In genomic region chr11:129375731-129376657, GRCh38 we compare ENCODE assay signal across 8 cellular contexts. TPM values are rescaled to one million over a fixed set of nuclear protein-coding genes. Genes with fewer than 3 reads are reported as not detected.
DNase-seq lines count a peak whose midpoint lies in the region; ATAC-seq, FAIRE-seq and TF ChIP-seq lines count a peak whose summit lies in the region.

TSS of gene BARX2 (plus strand) at chr11:129375848. CDS start at chr11:129376036, 188 bp downstream.

- TF ChIP-seq CTCF in PC-9 (conservative IDR thresholded peaks at IDR 0.05) (peak; percentile 63), chondrocyte (IDR thresholded peaks at IDR 0.05) (peak; percentile 79), OCI-LY7 (conservative IDR thresholded peaks at IDR 0.05; ENCODE audit: low read length) (no peak)

- peaks cover 49% of the 10 kb centered on the region for H3K79me2 ChIP-seq in PC-9 (ENCODE audit: low read depth)
- H3K79me2 ChIP-seq in OCI-LY7 (ENCODE audit: insufficient read depth, low read depth, low read length): no peaks in the 10 kb centered on the region

- H3K36me3 ChIP-seq in PC-9 (ENCODE audit: low read depth) (no peaks in the 10 kb centered on the region), OCI-LY7 (ENCODE audit: insufficient read depth, low read length) (no peaks in the 10 kb centered on the region)

- no peaks in the 10 kb centered on the region for H4K20me1 ChIP-seq in PC-9 (ENCODE audit: insufficient read depth)
- H4K20me1 ChIP-seq in OCI-LY7 (ENCODE audit: insufficient read depth, low read length): no peaks in the 10 kb centered on the region

- BruUV-seq in PC-9 (replicated peaks; lab: Mats Ljungman, UMichigan) (TSS peak; percentile 60), OCI-LY7 (replicated peaks; lab: Mats Ljungman, UMichigan) (no TSS peak)

- FAIRE-seq in GM12892 (lab: Jason Lieb, UNC): peak; percentile 88

- CTCF ChIA-PET in PC-9 (lab: Charles Lee) (interaction anchor here (0.7 to 1.7 kb wide), 6 partner anchors 12 to 352 kb away, joined by 3 to 11 read pairs (median 5); no protein-coding TSS in a partner anchor), OCI-LY7 (lab: Charles Lee; ENCODE audit: unreplicated experiment) (interaction anchor here (0.5 kb wide), 1 partner anchor 530 kb away, joined by 3 read pairs; no protein-coding TSS in a partner anchor)

- H3K4me1 ChIP-seq in PC-9 (replicated peaks; ENCODE audit: insufficient read depth) (peaks cover 33% of the 10 kb centered on the region), OCI-LY7 (ENCODE audit: insufficient read depth, low read length, poor library complexity, severe bottlenecking) (no peaks in the 10 kb centered on the region)

- peaks cover 9% of the 10 kb centered on the region; the same call in 1 of the 2 replicates for H3K27me3 ChIP-seq in PC-9 (ENCODE audit: insufficient read depth, low read depth)

- TF ChIP-seq POLR2A in GM12892 (IDR thresholded peaks at IDR 0.05; ENCODE audit: low read depth, low read length): no peak

- H3K27me3 Mint-ChIP-seq in chondrocyte (ENCODE audit: low read depth): peaks cover 84% of the 10 kb centered on the region
- peaks cover 80% of the 10 kb centered on the region for H3K27me3 Mint-ChIP-seq in stimulated activated memory B cell treated with anti-CD40 and anti-IgM and Interleukin-4, amounts not matched to agents 10 μg/mL and 1 μg/mL and 100 μg/mL, for 72 hours

- H3F3A ChIP-seq in PC-9 (ENCODE audit: insufficient read depth, low read depth): peaks cover 5% of the 10 kb centered on the region; the same call in 1 of the 2 replicates

- H3K4me2 ChIP-seq in PC-9 (peak within 1 kb of the TSS; percentile 99), OCI-LY7 (ENCODE audit: low read length) (no peak within 1 kb of the TSS)

- H3K4me3 ChIP-seq in PC-9 (peak within 1 kb of the TSS; percentile 95), OCI-LY7 (ENCODE audit: low read depth, low read length, poor library complexity, severe bottlenecking) (no peak within 1 kb of the TSS)

- H3K4me3 Mint-ChIP-seq in chondrocyte (ENCODE audit: unreplicated experiment): peak within 1 kb of the TSS; percentile 62
- peak within 1 kb of the TSS; percentile 46 for H3K4me3 Mint-ChIP-seq in stimulated activated memory B cell treated with anti-CD40 and anti-IgM and Interleukin-4, amounts not matched to agents 10 μg/mL and 1 μg/mL and 100 μg/mL, for 72 hours

- DNase-seq in AG08396 (ENCODE audit: low spot score) (peak; percentile 70), GM12892 (ENCODE audit: insufficient read length) (peak; percentile 12), PC-9 (peak; percentile 73 to 78), chondrocyte (ENCODE audit: low spot score) (no peak), left kidney (ENCODE audit: low read depth, low spot score) (peak; percentile 93), sciatic nerve (ENCODE audit: low spot score) (no peak), OCI-LY7 (ENCODE audit: low spot score) (no peak)

- ATAC-seq in stimulated activated memory B cell treated with anti-CD40 and anti-IgM and Interleukin-4, amounts not matched to agents 10 μg/mL and 1 μg/mL and 100 μg/mL, for 72 hours: peak; percentile 14
- ATAC-seq in sciatic nerve: no peak

- H3K4me1 Mint-ChIP-seq in chondrocyte (ENCODE audit: low read depth): peaks cover 35% of the 10 kb centered on the region
- H3K4me1 Mint-ChIP-seq in stimulated activated memory B cell treated with anti-CD40 and anti-IgM and Interleukin-4, amounts not matched to agents 10 μg/mL and 1 μg/mL and 100 μg/mL, for 72 hours: peaks cover 23% of the 10 kb centered on the region

- H3K9me2 ChIP-seq in PC-9 (ENCODE audit: insufficient read depth): no peaks in the 10 kb centered on the region
- H3K9me2 ChIP-seq in OCI-LY7 (ENCODE audit: insufficient read depth, low read length): no peaks in the 10 kb centered on the region

- intact Hi-C loops in PC-9 (cut with micrococcal nuclease; ENCODE audit: unreplicated experiment) (loop anchor here (1.0 to 10.0 kb wide), 7 partner anchors 65 to 375 kb away; no protein-coding TSS in a partner anchor), sciatic nerve (cut with DNase I) (no loop called here), OCI-LY7 (cut with micrococcal nuclease; ENCODE audit: unreplicated experiment) (no loop called here)

- POLR2A ChIA-PET in PC-9 (lab: Charles Lee; ENCODE audit: unreplicated experiment): interaction anchor here (0.6 to 1.3 kb wide), 4 partner anchors 12 to 236 kb away, joined by 3 to 9 read pairs (median 4); no protein-coding TSS in a partner anchor
- POLR2A ChIA-PET in OCI-LY7 (lab: Charles Lee): no interaction called here

- H3K9me3 ChIP-seq in PC-9 (ENCODE audit: insufficient read depth, low read depth) (no peaks in the 10 kb centered on the region), OCI-LY7 (ENCODE audit: low read length) (no peaks in the 10 kb centered on the region)

- peaks cover 2% of the 10 kb centered on the region for H3K36me3 Mint-ChIP-seq in chondrocyte (ENCODE audit: low read depth)
- no peaks in the 10 kb centered on the region for H3K36me3 Mint-ChIP-seq in stimulated activated memory B cell treated with anti-CD40 and anti-IgM and Interleukin-4, amounts not matched to agents 10 μg/mL and 1 μg/mL and 100 μg/mL, for 72 hours

- H3K27ac Mint-ChIP-seq in chondrocyte (ENCODE audit: unreplicated experiment): no peak within 1 kb of the TSS
- H3K27ac Mint-ChIP-seq in stimulated activated memory B cell treated with anti-CD40 and anti-IgM and Interleukin-4, amounts not matched to agents 10 μg/mL and 1 μg/mL and 100 μg/mL, for 72 hours: no peak within 1 kb of the TSS

- H2AFZ ChIP-seq in PC-9 (peak within 1 kb of the TSS; percentile 99), OCI-LY7 (ENCODE audit: low read length) (no peak within 1 kb of the TSS)

- H3K9me3 Mint-ChIP-seq in chondrocyte (ENCODE audit: low read depth): no peaks in the 10 kb centered on the region
- H3K9me3 Mint-ChIP-seq in stimulated activated memory B cell treated with anti-CD40 and anti-IgM and Interleukin-4, amounts not matched to agents 10 μg/mL and 1 μg/mL and 100 μg/mL, for 72 hours: no peaks in the 10 kb centered on the region

- H3K27ac ChIP-seq in PC-9: peak within 1 kb of the TSS; percentile 90
- H3K27ac ChIP-seq in OCI-LY7 (ENCODE audit: low read depth, low read length, poor library complexity, severe bottlenecking): no peak within 1 kb of the TSS

RNA-seq across cellular contexts. Expression of gene BARX2, which starts in this region (rescaled TPM):
- polyA plus RNA-seq in GM12892 (2012; ENCODE audit: missing spikeins): 2.2 TPM
- 13.4 and 16.5 TPM in 2 replicates for total RNA-seq in PC-9 (2021)
- total RNA-seq in chondrocyte: not detected in 3 replicates
- not detected for total RNA-seq in sciatic nerve
- total RNA-seq in OCI-LY7 (2014; rRNA removed; shearing (Covaris generic)): 0.06 TPM in 1 of 2 replicates, not detected in the other
- total RNA-seq in OCI-LY7 (2022): 0.23 TPM in 1 of 2 replicates, not detected in the other

Comparison
In these comparisons a context has a peak if more than half of its experiments do, and no peak if none do; other contexts are left out.
1. RNA of gene BARX2 (total RNA-seq): 13.4 to 16.5 TPM in PC-9; 0.06 to 0.23 TPM in OCI-LY7, not detected in sciatic nerve (single experiment) and not detected in chondrocyte; every median in the first group is over 10 times any median in the second.
2. DNase-seq: peak in AG08396 (single experiment), GM12892 (single experiment), PC-9 (2 of 2) and left kidney (single experiment); none in chondrocyte (single experiment), sciatic nerve (single experiment) and OCI-LY7 (single experiment).